ENCODE assay signal across 17 cellular contexts in the genomic region with DNA sequence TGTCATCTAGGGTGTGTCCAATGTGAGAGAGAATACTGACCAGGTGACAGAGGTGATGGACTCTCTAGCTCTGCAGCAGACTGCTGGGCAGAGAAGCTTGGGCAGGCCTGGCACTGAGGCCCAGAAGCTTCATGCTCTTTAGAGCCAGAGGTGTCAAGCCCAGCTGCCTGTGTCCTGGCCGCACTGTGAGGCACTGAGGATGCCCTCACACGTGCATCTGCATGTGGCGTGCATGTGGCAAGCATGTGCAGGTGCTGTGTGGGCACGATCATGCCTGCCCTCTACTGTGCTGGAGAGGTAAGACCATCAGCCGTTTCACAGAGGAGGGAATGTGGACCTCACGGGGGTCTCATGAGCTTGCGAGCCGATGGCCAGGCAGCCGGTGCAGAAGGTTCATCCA. TPM values are rescaled to one million over a fixed set of nuclear protein-coding genes. Genes with fewer than 3 reads are reported as not detected.
DNase-seq lines count a peak whose midpoint lies in the region; ATAC-seq and TF ChIP-seq lines count a peak whose summit lies in the region.
"Had no signal": no experiment of that assay in that cellular context is flagged by ENCODE, and none has a peak within 500 bp of the region (broad histone marks: within the 10 kb centered on the region; RNA-seq: fewer than 3 reads in every experiment).

No MANE protein-coding gene starts in this region.

- H3K36me3 ChIP-seq in sigmoid colon, result no peaks in the 10 kb centered on the region
- H3K36me3 ChIP-seq: suprapubic skin had no signal

- TF ChIP-seq POLR2A in NB4 (IDR thresholded peaks at IDR 0.05; ENCODE audit: extremely low read depth, insufficient read length) (no peak), sigmoid colon (IDR thresholded peaks at IDR 0.05) (no peak)

- no peak for TF ChIP-seq EP300 in sigmoid colon (IDR thresholded peaks at IDR 0.05)

- H3K27ac ChIP-seq in foreskin keratinocyte (no peak overlapping the region), sigmoid colon (no peak overlapping the region)
- H3K27ac ChIP-seq: coronary artery, suprapubic skin had no signal

- WGBS in sigmoid colon, 2 donors, result 90 to 93% methylated on average over 9 of the region's 9 CpGs

- no peak for ATAC-seq in Right ventricle myocardium inferior
- no peak for ATAC-seq in foreskin keratinocyte
- ATAC-seq: T-helper 17 cell had no signal

- no peaks in the 10 kb centered on the region for H3K9me3 ChIP-seq in sigmoid colon
- H3K9me3 ChIP-seq: suprapubic skin had no signal

- H3K27me3 ChIP-seq in foreskin keratinocyte (no peaks in the 10 kb centered on the region), sigmoid colon (no peaks in the 10 kb centered on the region)
- H3K27me3 ChIP-seq: suprapubic skin had no signal

- intact Hi-C loops in Right ventricle myocardium inferior (cut with DNase I) (no loop called here), cardiac septum (cut with DNase I) (no loop called here), sigmoid colon (cut with DNase I) (loop anchor here (10.0 kb wide), 1 partner anchor 157 kb away; a partner anchor contains a TSS)

- DNase-seq in Right ventricle myocardium inferior (ENCODE audit: missing footprints) (peak; percentile 48), cardiac septum (ENCODE audit: low spot score) (no peak), NB4 (ENCODE audit: low read depth) (no peak), foreskin keratinocyte (no peak), sigmoid colon (peak; percentile 66), islet precursor cell (no peak), NCI-H69 (lab: John Stamatoyannopoulos, UW) (no peak), COR-L47 (lab: John Stamatoyannopoulos, UW) (no peak)
- DNase-seq: activated effector memory CD4-positive, alpha-beta T cell treated with anti-CD3 and anti-CD28 coated beads, Interleukin-2, amount 50 U/mL, for 16 hours; anterior cingulate cortex; GDM1; NCI-H1092; NK-92 treated with Interleukin-12 subunit alpha and Interleukin-12 subunit beta, amount 100 ng/mL, for 24 hours; stimulated activated CD4-positive, alpha-beta T cell treated with anti-CD3 and anti-CD28 coated beads, Interleukin-4, amount 100 ng/mL, for 1 hour; T-helper 17 cell had no signal

- H3K4me1 ChIP-seq in foreskin keratinocyte, result peaks cover 6% of the 10 kb centered on the region
- peaks cover 0 to 56% (median 43%) of the 10 kb centered on the region in 4 donors for H3K4me1 ChIP-seq in sigmoid colon

- peak; percentile 5 for TF ChIP-seq CTCF in NB4 (IDR thresholded peaks at IDR 0.05; ENCODE audit: low read depth, low read length)
- peak; percentile 20 for TF ChIP-seq CTCF in foreskin keratinocyte (conservative IDR thresholded peaks at IDR 0.05)
- TF ChIP-seq CTCF in sigmoid colon (IDR thresholded peaks at IDR 0.05), result no peak

- no peak overlapping the region for H3K4me3 ChIP-seq in NB4 (ENCODE audit: low read depth, low read length)
- H3K4me3 ChIP-seq in sigmoid colon, result no peak overlapping the region
- H3K4me3 ChIP-seq: coronary artery, suprapubic skin had no signal

RNA-seq across cellular contexts. Expression of a gene that starts 15.8 kb away (rescaled TPM):
- 40.9 TPM for total RNA-seq in Right ventricle myocardium inferior
- 33.3 TPM for total RNA-seq in cardiac septum
- total RNA-seq in foreskin keratinocyte, result 24.2 and 28.8 TPM in 2 replicates
- 30.1 and 38.9 TPM in 2 replicates for polyA plus RNA-seq in foreskin keratinocyte
- 10 to 100 TPM; 16.3 to 29.6 (median 21.1) TPM for total RNA-seq in sigmoid colon
- polyA plus RNA-seq in sigmoid colon, result 10 to 100 TPM; 13.2 to 18.3 (median 16.6) TPM

RNA-seq across cellular contexts. Expression of a gene that starts 15.9 kb away (rescaled TPM):
- total RNA-seq in Right ventricle myocardium inferior, result 104 TPM
- total RNA-seq in cardiac septum, result 97.1 TPM
- 143 and 146 TPM in 2 replicates for total RNA-seq in foreskin keratinocyte
- 210 and 236 TPM in 2 replicates for polyA plus RNA-seq in foreskin keratinocyte
- total RNA-seq in sigmoid colon, result 100 to 1,000 TPM; 106 to 162 (median 112) TPM
- polyA plus RNA-seq in sigmoid colon, result 10 to 100 TPM; 62.5 to 97.6 (median 68.4) TPM

RNA-seq across cellular contexts. Expression of a gene that starts 59.2 kb away (rescaled TPM):
- 30.5 TPM for total RNA-seq in Right ventricle myocardium inferior
- total RNA-seq in cardiac septum, result 46.8 TPM
- total RNA-seq in foreskin keratinocyte, result 10.8 and 11.7 TPM in 2 replicates
- 6.9 and 7.7 TPM in 2 replicates for polyA plus RNA-seq in foreskin keratinocyte
- 10 to 100 TPM; 14.6 to 33.8 (median 24.5) TPM for total RNA-seq in sigmoid colon
- polyA plus RNA-seq in sigmoid colon, result 10 to 100 TPM in 1 of 3 donors, 1 to 10 TPM in 2; 3.9 to 13.3 (median 6.0) TPM

Comparison
In these comparisons a context has a peak if more than half of its experiments do, and no peak if none do; other contexts are left out.
1. DNase-seq: peak in Right ventricle myocardium inferior (single experiment) and sigmoid colon (single experiment); none in cardiac septum (single experiment), NB4 (single experiment), foreskin keratinocyte (0 of 2), islet precursor cell (single experiment), NCI-H69 (single experiment) and COR-L47 (single experiment).
2. CTCF ChIP-seq: peak in NB4 (single experiment) and foreskin keratinocyte (single experiment); none in sigmoid colon (0 of 4).